Comparison of ENCODE assay signal across 8 cellular contexts in the genomic region with DNA sequence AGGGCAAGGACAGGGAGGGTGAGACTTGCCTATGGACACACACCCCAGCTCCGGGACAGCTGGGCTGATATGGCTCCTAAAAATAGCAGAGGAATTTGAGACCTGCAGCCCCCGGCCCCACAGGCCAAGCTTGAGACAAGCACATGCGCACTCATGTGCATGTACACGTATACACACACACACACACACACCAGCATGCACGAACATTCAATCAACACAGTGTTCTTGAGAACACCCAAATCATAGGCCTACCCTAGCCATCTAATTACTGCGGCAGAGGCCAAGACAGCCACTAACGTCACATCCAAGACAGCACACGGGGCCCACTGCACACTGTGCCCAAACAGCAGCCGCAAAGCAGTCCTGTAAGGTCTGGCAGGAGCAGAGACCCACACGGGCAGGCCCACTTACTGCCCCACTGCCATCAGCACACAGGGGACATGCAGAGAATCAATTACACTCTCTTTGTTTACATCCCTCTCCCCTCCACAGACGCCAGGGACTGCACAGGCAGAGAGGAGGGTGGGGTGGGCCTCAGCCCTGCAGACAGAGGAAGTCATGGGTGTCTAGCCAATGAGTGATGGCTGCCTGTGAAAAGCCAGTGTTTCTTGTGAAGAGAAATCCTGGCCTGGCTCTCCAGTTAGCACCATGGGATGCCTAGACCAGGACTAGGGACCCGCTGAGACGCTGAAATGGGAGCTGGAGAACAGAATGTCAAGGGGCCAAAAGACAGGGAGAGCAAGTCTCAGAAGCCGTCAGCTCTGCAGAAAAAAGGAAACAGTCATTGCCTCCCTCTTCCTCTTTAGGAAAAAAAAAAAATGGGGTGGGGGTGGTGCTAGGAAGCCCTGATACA. TPM values are rescaled to one million over a fixed set of nuclear protein-coding genes. Genes with fewer than 3 reads are reported as not detected.
A peak's percentile ranks its signal among the peaks of the same experiment; 100 is the strongest.
DNase-seq lines count a peak whose midpoint lies in the region; ATAC-seq and TF ChIP-seq lines count a peak whose summit lies in the region.

No MANE protein-coding gene starts in this region.

- peak overlapping the region; percentile 78 for H3K27ac ChIP-seq in RWPE1
- peak overlapping the region; percentile 80 for H3K27ac ChIP-seq in angular gyrus (ENCODE audit: low read depth, low read length)
- peak overlapping the region; percentile 88 to 92 for H3K27ac ChIP-seq in lung (ENCODE audit: low read depth in 1 of 2, low read length in 1 of 2)
- H3K27ac ChIP-seq in substantia nigra (ENCODE audit: low read depth, low read length, poor library complexity, severe bottlenecking), result peak overlapping the region; percentile 88

- H3K27me3 ChIP-seq in lung (ENCODE audit: control insufficient read depth, insufficient read depth), result no peaks in the 10 kb centered on the region

- TF ChIP-seq CTCF in RWPE1 (conservative IDR thresholded peaks at IDR 0.05; ENCODE audit: low read depth) (no peak), lung (IDR thresholded peaks at IDR 0.05; ENCODE audit: control extremely low read depth, extremely low read depth) (no peak)

- WGBS in lung, 2 donors, result 10 to 19% methylated on average over 13 to 14 of the region's 14 CpGs

- H3K4me3 ChIP-seq in lung, result peak overlapping the region; percentile 17

- DNase-seq in NCI-H748 (lab: John Stamatoyannopoulos, UW; ENCODE audit: unreplicated experiment), result peak; percentile 21
- DNase-seq in NCI-H748 treated with DMSO at 0.1 percent for 48 hours (lab: John Stamatoyannopoulos, UW), result no peak
- DNase-seq in RWPE1 (ENCODE audit: low spot score), result no peak
- no peak for DNase-seq in lung (ENCODE audit: low spot score)
- DNase-seq in substantia nigra (lab: John Stamatoyannopoulos, UW), result peak in 27 of 49 donors; percentile 16 to 77 (median 38)
- no peak for DNase-seq in dedifferentiated amniotic fluid mesenchymal stem cell (ENCODE audit: extremely low spot score)

- POLR2A ChIA-PET in RWPE1 (lab: Yijun Ruan, JAX; ENCODE audit: low non-redundant PET), result no interaction called here

- CTCF ChIA-PET in RWPE1 (lab: Yijun Ruan, JAX), result interaction anchor here (1.5 to 2.0 kb wide), 4 partner anchors 8 to 24 kb away, joined by 3 to 6 read pairs (median 4); no protein-coding TSS in a partner anchor

- no peak for ATAC-seq in lung (ENCODE audit: insufficient read depth, low FRiP score)
- ATAC-seq in GM18873 (IDR thresholded peaks at IDR 0.05; ENCODE audit: low FRiP score, unreplicated experiment), result no peak

- H3K9me3 ChIP-seq in lung (ENCODE audit: control insufficient read depth in 2 of 2, insufficient read depth in 1 of 2, low read length in 1 of 2), result peaks cover 0 to 2% of the 10 kb centered on the region in 2 donors

- H3K36me3 ChIP-seq in lung (ENCODE audit: control insufficient read depth in 2 of 2, insufficient read depth in 2 of 2, low read length in 2 of 2), result peaks cover 0 to 2% of the 10 kb centered on the region in 2 donors

- peaks cover 10 to 27% of the 10 kb centered on the region in 2 donors for H3K4me1 ChIP-seq in lung (ENCODE audit: control insufficient read depth in 2 of 2, insufficient read depth in 2 of 2, low read length in 2 of 2)

RNA-seq across cellular contexts. Expression of a gene that starts 39.3 kb away (rescaled TPM):
- 10 to 100 TPM; 55.3 to 65.2 TPM for total RNA-seq in lung
- 10 to 100 TPM; 19.0 to 43.3 TPM for polyA plus RNA-seq in lung

Comparison
In these comparisons a context has a peak if more than half of its experiments do, and no peak if none do; other contexts are left out.
1. DNase-seq: peak in NCI-H748 (single experiment) and substantia nigra (27 of 49); none in NCI-H748 treated with DMSO at 0.1 percent for 48 hours (single experiment), RWPE1 (single experiment), lung (single experiment) and dedifferentiated amniotic fluid mesenchymal stem cell (single experiment).
2. Peak in every context shown above with its lines, with median percentiles within 50 percentile points of each other: H3K27ac ChIP-seq.